In the genomic region with DNA sequence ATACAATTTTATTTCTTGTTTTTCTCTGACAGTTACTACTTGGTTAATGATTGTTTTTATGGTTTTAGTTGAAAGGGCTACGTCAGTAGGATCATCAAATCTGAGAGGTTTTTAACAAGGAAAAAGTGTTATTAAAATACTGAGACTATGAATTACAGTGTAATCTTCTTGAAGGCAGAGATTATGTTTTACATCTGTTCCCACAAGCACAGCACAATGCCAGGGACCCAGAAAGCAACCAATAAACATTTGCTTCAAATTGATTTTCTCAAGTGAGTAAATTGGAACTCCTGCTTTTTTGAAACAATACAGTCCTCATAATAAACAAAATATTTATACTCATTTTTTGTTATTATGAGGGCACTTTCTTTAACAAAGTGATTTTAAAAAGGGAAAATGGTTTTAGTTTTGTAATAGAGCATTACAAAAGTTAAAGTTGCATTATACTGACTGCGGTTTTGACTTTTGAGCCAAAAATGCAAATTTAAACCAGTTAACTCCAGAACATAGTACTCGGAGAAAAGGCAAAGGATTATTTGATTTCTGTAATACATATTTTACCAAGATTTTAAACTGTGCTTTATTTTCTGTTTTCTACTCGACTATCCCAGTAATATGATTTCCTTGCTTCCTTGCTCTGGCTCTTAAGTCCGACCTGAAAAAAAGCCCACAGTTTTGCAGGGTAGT, we compare ENCODE assay signal across 1 cellular context.
TF ChIP-seq lines count a peak whose summit lies in the region.

No MANE protein-coding gene starts in this region.

TF ChIP-seq in HEK293, 187 proteins besides CTCF, POLR2A, EP300 and RAD21 (continued from another document):
- TF ChIP-seq BCL11B (tag by site-specific recombination; IDR thresholded peaks at IDR 0.05; ENCODE audit: low read depth), result 0 out of 2 replicates have a peak, but pooled peaks have one; percentile 37
- TF ChIP-seq ZBTB7A (tag by site-specific recombination; IDR thresholded peaks at IDR 0.05; ENCODE audit: low read depth), result no peak
- no peak for TF ChIP-seq ZNF777 (tag by site-specific recombination; IDR thresholded peaks at IDR 0.05; ENCODE audit: borderline replicate concordance)
- no peak for TF ChIP-seq ZNF404 (tag by site-specific recombination; IDR thresholded peaks at IDR 0.05)
- TF ChIP-seq FEZF1 (tag by site-specific recombination; IDR thresholded peaks at IDR 0.05), result no peak
- TF ChIP-seq OVOL3 (tag by site-specific recombination; IDR thresholded peaks at IDR 0.05), result no peak
